Comparison of ENCODE assay signal across 8 cellular contexts in the genomic region with DNA sequence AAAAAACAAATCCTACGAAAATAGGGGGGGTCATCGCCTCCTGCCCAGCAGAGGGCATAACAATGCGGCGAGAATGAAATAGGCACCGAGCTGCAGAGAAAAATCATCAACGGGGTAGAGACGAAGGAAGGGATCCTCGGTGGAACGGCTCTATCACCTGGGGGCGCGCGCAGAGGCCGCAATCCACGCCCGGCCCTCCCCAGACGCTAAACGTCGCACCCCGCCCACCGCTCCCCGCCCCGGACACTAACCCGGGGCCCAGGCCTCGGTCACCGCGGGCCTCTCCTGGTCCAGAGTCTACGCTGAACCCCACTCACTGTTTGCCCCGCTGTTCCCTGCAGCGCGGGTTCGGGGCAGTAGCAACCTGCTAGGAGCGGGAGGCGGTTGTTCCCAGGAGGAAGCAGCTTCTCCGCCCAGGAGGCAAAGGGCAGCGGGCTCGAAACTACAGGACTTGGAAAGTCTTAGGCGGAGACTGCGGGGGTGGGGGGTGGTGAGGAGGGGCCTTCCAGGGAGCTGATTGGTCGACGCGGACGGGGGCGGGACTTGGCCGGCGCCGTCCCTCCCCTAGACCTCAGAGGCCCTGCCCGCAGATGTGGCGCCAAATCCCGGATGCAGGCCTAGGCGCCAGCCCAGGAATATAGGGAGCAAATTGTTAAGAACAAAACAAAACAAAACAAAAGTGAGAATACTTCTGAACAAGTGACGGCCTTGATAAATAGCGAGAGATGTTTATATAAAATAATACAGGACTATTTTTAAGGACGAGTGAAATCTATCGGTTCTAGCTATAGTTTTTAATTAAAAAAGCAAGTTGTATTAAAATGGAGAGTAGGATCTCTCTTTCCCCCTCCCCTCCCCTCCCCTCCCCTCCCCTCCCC. TPM values are rescaled to one million over a fixed set of nuclear protein-coding genes. Genes with fewer than 3 reads are reported as not detected.
DNase-seq lines count a peak whose midpoint lies in the region; TF ChIP-seq lines count a peak whose summit lies in the region.

A gene with protein sequence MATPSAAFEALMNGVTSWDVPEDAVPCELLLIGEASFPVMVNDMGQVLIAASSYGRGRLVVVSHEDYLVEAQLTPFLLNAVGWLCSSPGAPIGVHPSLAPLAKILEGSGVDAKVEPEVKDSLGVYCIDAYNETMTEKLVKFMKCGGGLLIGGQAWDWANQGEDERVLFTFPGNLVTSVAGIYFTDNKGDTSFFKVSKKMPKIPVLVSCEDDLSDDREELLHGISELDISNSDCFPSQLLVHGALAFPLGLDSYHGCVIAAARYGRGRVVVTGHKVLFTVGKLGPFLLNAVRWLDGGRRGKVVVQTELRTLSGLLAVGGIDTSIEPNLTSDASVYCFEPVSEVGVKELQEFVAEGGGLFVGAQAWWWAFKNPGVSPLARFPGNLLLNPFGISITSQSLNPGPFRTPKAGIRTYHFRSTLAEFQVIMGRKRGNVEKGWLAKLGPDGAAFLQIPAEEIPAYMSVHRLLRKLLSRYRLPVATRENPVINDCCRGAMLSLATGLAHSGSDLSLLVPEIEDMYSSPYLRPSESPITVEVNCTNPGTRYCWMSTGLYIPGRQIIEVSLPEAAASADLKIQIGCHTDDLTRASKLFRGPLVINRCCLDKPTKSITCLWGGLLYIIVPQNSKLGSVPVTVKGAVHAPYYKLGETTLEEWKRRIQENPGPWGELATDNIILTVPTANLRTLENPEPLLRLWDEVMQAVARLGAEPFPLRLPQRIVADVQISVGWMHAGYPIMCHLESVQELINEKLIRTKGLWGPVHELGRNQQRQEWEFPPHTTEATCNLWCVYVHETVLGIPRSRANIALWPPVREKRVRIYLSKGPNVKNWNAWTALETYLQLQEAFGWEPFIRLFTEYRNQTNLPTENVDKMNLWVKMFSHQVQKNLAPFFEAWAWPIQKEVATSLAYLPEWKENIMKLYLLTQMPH (minus strand): TSS at position 467 of the 878 bp plus-strand sequence. CDS start 25,568 bp downstream, outside the sequence.

- no peaks in the 10 kb centered on the region for H3K9me3 ChIP-seq in H9 (ENCODE audit: control insufficient read depth, low read depth, low read length)
- H3K9me3 ChIP-seq in neuron (ENCODE audit: low read length) = no peaks in the 10 kb centered on the region
- H3K9me3 ChIP-seq in subcutaneous abdominal adipose tissue (ENCODE audit: control insufficient read depth in 5 of 5, low read length in 5 of 5) = peaks cover 0 to 4% (median 0%) of the 10 kb centered on the region in 5 donors

- H3K4me3 ChIP-seq in foreskin fibroblast (ENCODE audit: low read depth in 1 of 2, low read length in 2 of 2) (peak within 1 kb of the TSS; percentile 80 to 90), neuron (ENCODE audit: low read length) (peak within 1 kb of the TSS; percentile 90), subcutaneous abdominal adipose tissue (ENCODE audit: low read depth in 1 of 5, low read length in 5 of 5) (peak within 1 kb of the TSS; percentile 89 to 97 (median 91))

- peak; percentile 91 for DNase-seq in GDM1 (lab: John Stamatoyannopoulos, UW)
- peak; percentile 96 for DNase-seq in H9
- DNase-seq in M059J (ENCODE audit: low read depth) = peak; percentile 94
- peak; percentile 83 for DNase-seq in SIG-M5 treated with dmso at 0.1 percent for 504 hours (lab: John Stamatoyannopoulos, UW; ENCODE audit: unreplicated experiment)
- DNase-seq in activated gamma-delta T cell treated with anti-CD3 and anti-CD28 coated beads, Interleukin-2, amount 50 U/mL, for 16 hours (ENCODE audit: low read depth) = peak; percentile 86
- peak; percentile 92 to 98 for DNase-seq in foreskin fibroblast

- H3K27me3 Mint-ChIP-seq in H9 (ENCODE audit: low read depth) = peaks cover 9% of the 10 kb centered on the region

- H2AFZ ChIP-seq in H9 (ENCODE audit: low read length) (no peak within 1 kb of the TSS), neuron (ENCODE audit: low read depth, low read length) (peak within 1 kb of the TSS; percentile 69)

- H3K79me2 ChIP-seq in H9 (ENCODE audit: insufficient read depth, low read length) = peaks cover 17% of the 10 kb centered on the region; the same call in 1 of the 2 replicates

- no peak within 1 kb of the TSS for H2BK20ac ChIP-seq in H9 (ENCODE audit: low read depth, low read length, poor library complexity, severe bottlenecking)

- H3K18ac ChIP-seq in H9 (ENCODE audit: insufficient read length, low read depth, low read length) = peak within 1 kb of the TSS; percentile 99

- peak within 1 kb of the TSS; percentile 92 to 98 for H3K4me3 Mint-ChIP-seq in H9

- TF ChIP-seq CTCF in H9 (conservative IDR thresholded peaks at IDR 0.05) (peak; percentile 48; the same call in 2 of the 3 replicates), foreskin fibroblast (IDR thresholded peaks at IDR 0.05; ENCODE audit: low read depth, low read length) (peak; percentile 40)

- H2BK120ac ChIP-seq in H9 (ENCODE audit: low read depth, low read length, poor library complexity, severe bottlenecking) = no peak within 1 kb of the TSS

- peak within 1 kb of the TSS; percentile 99 for H3K4me2 ChIP-seq in H9 (ENCODE audit: insufficient read depth, insufficient read length, low read length)

- peak within 1 kb of the TSS; percentile 81 for H2BK5ac ChIP-seq in H9 (ENCODE audit: insufficient read length, low read length)

- H3K36me3 Mint-ChIP-seq in H9 (ENCODE audit: insufficient read depth in 1 of 3, low read depth in 3 of 3) = peaks cover 0 to 4% (median 0%) of the 10 kb centered on the region in 3 experiments; a peak in 2 of 7 replicates

- H4K8ac ChIP-seq in H9 (replicated peaks; ENCODE audit: insufficient read length, low read depth, low read length) = no peak within 1 kb of the TSS

- peak within 1 kb of the TSS; percentile 70 for H4K5ac ChIP-seq in H9 (ENCODE audit: insufficient read length, low read depth, low read length)

- WGBS in H9 (ENCODE audit: extremely low coverage, insufficient read length, low lambda C conversion rate) = no CpG with 5 or more reads among the region's 54 CpGs

- no peaks in the 10 kb centered on the region for H3K79me1 ChIP-seq in H9 (ENCODE audit: insufficient read depth, low read depth, low read length, poor library complexity, severe bottlenecking)

- H3K9ac ChIP-seq in H9 (ENCODE audit: extremely low read depth, insufficient read length, low read length) = peak within 1 kb of the TSS; percentile 92
- peak within 1 kb of the TSS; percentile 75 to 95 (median 93) for H3K9ac ChIP-seq in subcutaneous abdominal adipose tissue (ENCODE audit: low read length in 5 of 5)

- H3K4ac ChIP-seq in H9 (ENCODE audit: low read depth, low read length) = no peak within 1 kb of the TSS

- H4K20me1 ChIP-seq in H9 (ENCODE audit: control insufficient read depth, insufficient read depth, insufficient read length) = no peaks in the 10 kb centered on the region

- H3K27me3 ChIP-seq in H9 (ENCODE audit: insufficient read depth, low read length) = no peaks in the 10 kb centered on the region
- H3K27me3 ChIP-seq in neuron (ENCODE audit: insufficient read depth, low read length) = no peaks in the 10 kb centered on the region
- no peaks in the 10 kb centered on the region for H3K27me3 ChIP-seq in subcutaneous abdominal adipose tissue (ENCODE audit: control insufficient read depth in 5 of 5, insufficient read depth in 4 of 5, low read length in 5 of 5)

- H3K36me3 ChIP-seq in neuron (ENCODE audit: insufficient read depth, low read length) (no peaks in the 10 kb centered on the region), subcutaneous abdominal adipose tissue (ENCODE audit: control insufficient read depth in 5 of 5, insufficient read depth in 5 of 5, low read length in 5 of 5) (no peaks in the 10 kb centered on the region)

- H2BK15ac ChIP-seq in H9 (ENCODE audit: low read depth, low read length) = no peak within 1 kb of the TSS

- H3K14ac ChIP-seq in H9 (ENCODE audit: insufficient read depth, low read length) = peak within 1 kb of the TSS; percentile 99

- H3K4me1 Mint-ChIP-seq in H9 = peaks cover 63 to 66% of the 10 kb centered on the region in 2 experiments

- H3K23ac ChIP-seq in H9 (ENCODE audit: insufficient read length, low read depth, low read length) = no peak within 1 kb of the TSS

- H3T11ph ChIP-seq in H9 (ENCODE audit: low read length) = no peak within 1 kb of the TSS

- no peak within 1 kb of the TSS for H2AK5ac ChIP-seq in H9 (ENCODE audit: insufficient read length, low read length)

- H3K4me1 ChIP-seq in H9 (ENCODE audit: insufficient read depth, low read length) (peaks cover 5% of the 10 kb centered on the region; the same call in 1 of the 2 replicates), neuron (ENCODE audit: insufficient read depth, low read length) (peaks cover 22% of the 10 kb centered on the region), subcutaneous abdominal adipose tissue (ENCODE audit: control insufficient read depth in 5 of 5, insufficient read depth in 5 of 5, low read length in 5 of 5) (peaks cover 4 to 30% (median 25%) of the 10 kb centered on the region in 5 donors)

- H4K91ac ChIP-seq in H9 (ENCODE audit: insufficient read length, low read depth, low read length) = peak within 1 kb of the TSS; percentile 59

- H2BK12ac ChIP-seq in H9 (ENCODE audit: insufficient read length, low read depth, low read length) = peak within 1 kb of the TSS; percentile 80

- H3K56ac ChIP-seq in H9 (ENCODE audit: insufficient read length, low read depth, low read length) = no peak within 1 kb of the TSS

- H3K9me3 Mint-ChIP-seq in H9 = no peaks in the 10 kb centered on the region; a peak in 1 of 5 replicates

- H3K27ac ChIP-seq in H9 (ENCODE audit: insufficient read length, low read depth, low read length) = peak within 1 kb of the TSS; percentile 75
- H3K27ac ChIP-seq in subcutaneous abdominal adipose tissue (ENCODE audit: low read depth, low read length) = peak within 1 kb of the TSS; percentile 95

- peak within 1 kb of the TSS; percentile 95 to 100 (median 99) for H3K27ac Mint-ChIP-seq in H9

- peaks cover 7% of the 10 kb centered on the region for H3K23me2 ChIP-seq in H9 (ENCODE audit: insufficient read length, low read depth, low read length, poor library complexity, severe bottlenecking)

RNA-seq across cellular contexts. Expression of the gene that starts here (rescaled TPM):
- 43.9 and 46.8 TPM in 2 replicates for total RNA-seq in H9 (2021)
- total RNA-seq in M059J (2014; rRNA removed; shearing (Covaris generic)) = 43.7 and 45.3 TPM in 2 replicates

Comparison
In these comparisons a context has a peak if more than half of its experiments do, and no peak if none do; other contexts are left out.
1. Peak in every context shown above with its lines: DNase-seq, H3K4me3 ChIP-seq and H3K27ac ChIP-seq.